In genomic region chr4:111066001-111066400, GRCh38 we compare ENCODE assay signal across 16 cellular contexts.
DNase-seq lines count a peak whose midpoint lies in the region; ATAC-seq and TF ChIP-seq lines count a peak whose summit lies in the region.
"Had no signal": no experiment of that assay in that cellular context is flagged by ENCODE, and none has a peak within 500 bp of the region (broad histone marks: within the 10 kb centered on the region; RNA-seq: fewer than 3 reads in every experiment).

No MANE protein-coding gene starts in this region.

- TF ChIP-seq CTCF in HFFc6 (IDR thresholded peaks at IDR 0.05) (no peak), astrocyte of the spinal cord (IDR thresholded peaks at IDR 0.05; ENCODE audit: low read depth, low read length) (no peak), kidney epithelial cell (IDR thresholded peaks at IDR 0.05; ENCODE audit: insufficient read depth, low read length, poor library complexity, severe bottlenecking) (no peak), glutamatergic neuron (IDR thresholded peaks at IDR 0.05; ENCODE audit: partially characterized antibody, unreplicated experiment) (no peak)

- H3K9me3 Mint-ChIP-seq in HFFc6 (no peaks in the 10 kb centered on the region), glutamatergic neuron (ENCODE audit: unreplicated experiment) (no peaks in the 10 kb centered on the region)
- H3K9me3 Mint-ChIP-seq in natural killer cell treated with Interleukin-12 subunit alpha and Interleukin-12 subunit beta and Interleukin-15 and Interleukin-18, amount 100 ng/mL, for 72 hours, result no peaks in the 10 kb centered on the region

- ATAC-seq in HG03521 (IDR thresholded peaks at IDR 0.05; ENCODE audit: unreplicated experiment), result no peak
- no peak for ATAC-seq in natural killer cell treated with Interleukin-12 subunit alpha and Interleukin-12 subunit beta and Interleukin-15 and Interleukin-18, amount 100 ng/mL, for 72 hours
- ATAC-seq: CD8-positive, alpha-beta T cell had no signal

- no peaks in the 10 kb centered on the region for H3K27me3 ChIP-seq in kidney epithelial cell (ENCODE audit: control insufficient read depth, insufficient read depth, low read length)

- in situ Hi-C loops in ACHN (cut with HindIII; ENCODE audit: low pct_ligation_motif_present, low pct_unique_long_range_greater_than_20kb, low sequenced_read_pairs), result no loop called here
- in situ Hi-C loops in astrocyte of the spinal cord (cut with HindIII; ENCODE audit: low sequenced_read_pairs), result no loop called here

- no peaks in the 10 kb centered on the region for H3K36me3 ChIP-seq in kidney epithelial cell (ENCODE audit: control insufficient read depth, insufficient read depth, low read length)

- H3K36me3 Mint-ChIP-seq in HFFc6 (ENCODE audit: low read depth), result no peaks in the 10 kb centered on the region
- no peaks in the 10 kb centered on the region for H3K36me3 Mint-ChIP-seq in natural killer cell treated with Interleukin-12 subunit alpha and Interleukin-12 subunit beta and Interleukin-15 and Interleukin-18, amount 100 ng/mL, for 72 hours
- H3K36me3 Mint-ChIP-seq in glutamatergic neuron (ENCODE audit: unreplicated experiment), result no peaks in the 10 kb centered on the region
- H3K36me3 Mint-ChIP-seq: CD8-positive, alpha-beta T cell had no signal

- no peak overlapping the region for H3K4me3 ChIP-seq in astrocyte of the spinal cord (ENCODE audit: low read depth, low read length)
- H3K4me3 ChIP-seq in kidney epithelial cell (ENCODE audit: low read depth, low read length), result no peak overlapping the region

- DNase-seq in ACHN, result peak; percentile 83
- DNase-seq in HFFc6, result peak; percentile 20
- peak; percentile 29 for DNase-seq in astrocyte of the spinal cord (ENCODE audit: low read depth, low spot score)
- peak; percentile 59 for DNase-seq in kidney epithelial cell (ENCODE audit: low read depth)
- DNase-seq in natural killer cell treated with Interleukin-12 subunit alpha and Interleukin-12 subunit beta and Interleukin-15 and Interleukin-18, amount 100 ng/mL, for 72 hours (ENCODE audit: low spot score), result no peak
- DNase-seq in SW480 (ENCODE audit: low spot score), result no peak
- DNase-seq in glutamatergic neuron, result no peak
- DNase-seq: CD8-positive, alpha-beta T cell; GOT3; Kasumi-1; MV-4-11; NCI-H1417 treated with DMSO at 0.1 percent for 48 hours; NCI-H2029; NCI-H510A treated with DMSO at 0.1 percent for 48 hours; SIG-M5 had no signal

- H3K4me1 Mint-ChIP-seq in HFFc6 (ENCODE audit: low read depth) (no peaks in the 10 kb centered on the region; the same call in 1 of the 2 replicates), glutamatergic neuron (ENCODE audit: low read depth, unreplicated experiment) (no peaks in the 10 kb centered on the region)
- no peaks in the 10 kb centered on the region for H3K4me1 Mint-ChIP-seq in natural killer cell treated with Interleukin-12 subunit alpha and Interleukin-12 subunit beta and Interleukin-15 and Interleukin-18, amount 100 ng/mL, for 72 hours (ENCODE audit: low read depth in 2 of 2)

- peak overlapping the region; percentile 18; the same call in 1 of the 2 replicates for H3K4me3 Mint-ChIP-seq in HFFc6
- H3K4me3 Mint-ChIP-seq in natural killer cell treated with Interleukin-12 subunit alpha and Interleukin-12 subunit beta and Interleukin-15 and Interleukin-18, amount 100 ng/mL, for 72 hours, result no peak overlapping the region
- no peak overlapping the region for H3K4me3 Mint-ChIP-seq in glutamatergic neuron (ENCODE audit: unreplicated experiment)
- H3K4me3 Mint-ChIP-seq: CD8-positive, alpha-beta T cell had no signal

- H3K27me3 Mint-ChIP-seq in HFFc6 (ENCODE audit: insufficient read depth) (no peaks in the 10 kb centered on the region), glutamatergic neuron (ENCODE audit: unreplicated experiment) (no peaks in the 10 kb centered on the region)
- H3K27me3 Mint-ChIP-seq in natural killer cell treated with Interleukin-12 subunit alpha and Interleukin-12 subunit beta and Interleukin-15 and Interleukin-18, amount 100 ng/mL, for 72 hours, result no peaks in the 10 kb centered on the region

- H3K27ac Mint-ChIP-seq in HFFc6 (peak overlapping the region; percentile 89), glutamatergic neuron (ENCODE audit: unreplicated experiment) (no peak overlapping the region)
- H3K27ac Mint-ChIP-seq in natural killer cell treated with Interleukin-12 subunit alpha and Interleukin-12 subunit beta and Interleukin-15 and Interleukin-18, amount 100 ng/mL, for 72 hours, result no peak overlapping the region
- H3K27ac Mint-ChIP-seq: CD8-positive, alpha-beta T cell had no signal

Comparison
In these comparisons a context has a peak if more than half of its experiments do, and no peak if none do; other contexts are left out.
1. DNase-seq: peak in ACHN (single experiment), HFFc6 (single experiment), astrocyte of the spinal cord (single experiment) and kidney epithelial cell (single experiment); none in natural killer cell treated with Interleukin-12 subunit alpha and Interleukin-12 subunit beta and Interleukin-15 and Interleukin-18, amount 100 ng/mL, for 72 hours (single experiment), SW480 (single experiment) and glutamatergic neuron (single experiment).